Comparison of ENCODE assay signal across 14 cellular contexts in genomic region chr1:13584876-13585598, GRCh38. TPM values are rescaled to one million over a fixed set of nuclear protein-coding genes. Genes with fewer than 3 reads are reported as not detected.
DNase-seq lines count a peak whose midpoint lies in the region; ATAC-seq and TF ChIP-seq lines count a peak whose summit lies in the region.
"Had no signal": no experiment of that assay in that cellular context is flagged by ENCODE, and none has a peak within 500 bp of the region (broad histone marks: within the 10 kb centered on the region; RNA-seq: fewer than 3 reads in every experiment).

No MANE protein-coding gene starts in this region.

- no peak for ATAC-seq in activated CD8-positive, alpha-beta T cell treated with anti-CD3 and anti-CD28 coated beads for 36 hours

- peak overlapping the region; percentile 84 for H3K27ac ChIP-seq in HUES48 (ENCODE audit: low read depth, low read length)
- H3K27ac ChIP-seq in dorsolateral prefrontal cortex, result peak overlapping the region in 53 of 59 donors; percentile 6 to 87 (median 67)
- H3K27ac ChIP-seq in stomach smooth muscle (ENCODE audit: low read length), result no peak overlapping the region
- H3K27ac ChIP-seq: C4-2B, cardiac muscle cell had no signal

- POLR2A ChIA-PET in activated CD8-positive, alpha-beta T cell treated with anti-CD3 and anti-CD28 coated beads for 36 hours (lab: Charles Lee), result no interaction called here

- H3K27me3 ChIP-seq in HUES48 (ENCODE audit: control insufficient read depth, insufficient read depth, low read length) (peaks cover 8% of the 10 kb centered on the region; the same call in 1 of the 2 replicates), dorsolateral prefrontal cortex (peaks cover 0 to 41% (median 12%) of the 10 kb centered on the region in 45 donors), stomach smooth muscle (ENCODE audit: control insufficient read depth in 1 of 2, insufficient read depth in 2 of 2, low read length in 2 of 2) (peaks cover 0 to 3% of the 10 kb centered on the region in 2 donors)

- H3K27me3 Mint-ChIP-seq in activated CD8-positive, alpha-beta T cell treated with anti-CD3 and anti-CD28 coated beads for 36 hours, result peaks cover 52% of the 10 kb centered on the region

- no peak for TF ChIP-seq CTCF in dorsolateral prefrontal cortex (IDR thresholded peaks at IDR 0.05 in 54 of 56, conservative IDR thresholded peaks at IDR 0.05 in 2 of 56; ENCODE audit: low read depth in 1 of 56, partially characterized antibody in 56 of 56)
- TF ChIP-seq CTCF in activated CD8-positive, alpha-beta T cell treated with anti-CD3 and anti-CD28 coated beads for 36 hours (IDR thresholded peaks at IDR 0.05), result no peak

- no peak for DNase-seq in dorsolateral prefrontal cortex
- DNase-seq in medulla oblongata (ENCODE audit: extremely low spot score), result peak; percentile 71
- DNase-seq in NCI-H2196 treated with DMSO at 0.1 percent for 48 hours (lab: John Stamatoyannopoulos, UW; ENCODE audit: unreplicated experiment), result no peak
- no peak for DNase-seq in SKM-1 (lab: John Stamatoyannopoulos, UW; ENCODE audit: unreplicated experiment)
- no peak for DNase-seq in T-helper 2 cell
- no peak for DNase-seq in activated CD8-positive, alpha-beta T cell treated with anti-CD3 and anti-CD28 coated beads for 36 hours
- DNase-seq: activated CD4-positive, CD25-positive, alpha-beta regulatory T cell treated with anti-CD3 and anti-CD28 coated beads, Interleukin-2, amount 50 U/mL, for 72 hours; NCI-H1092 treated with DMSO at 0.1 percent for 48 hours had no signal

- H3K4me3 Mint-ChIP-seq in activated CD8-positive, alpha-beta T cell treated with anti-CD3 and anti-CD28 coated beads for 36 hours, result no peak overlapping the region
- H3K4me3 Mint-ChIP-seq: activated T-helper 1 cell treated with anti-CD3 and anti-CD28 coated beads, Interleukin-12 subunit alpha, Interleukin-12 subunit beta, Interleukin-2, Interleukin-4 antibody, amounts not matched to agents 30 ng/mL and 10 ng/mL and 1 ng/mL, durations not matched to agents 14 hours and 24 hours and 36 hours had no signal

- no peaks in the 10 kb centered on the region for H3K4me1 Mint-ChIP-seq in activated CD8-positive, alpha-beta T cell treated with anti-CD3 and anti-CD28 coated beads for 36 hours (ENCODE audit: low read depth)

- H3K36me3 ChIP-seq in HUES48 (ENCODE audit: control insufficient read depth, insufficient read depth, low read length), result peaks cover 12% of the 10 kb centered on the region
- H3K36me3 ChIP-seq in stomach smooth muscle (ENCODE audit: control insufficient read depth in 2 of 2, insufficient read depth in 2 of 2, low read length in 2 of 2), result no peaks in the 10 kb centered on the region
- H3K36me3 ChIP-seq: cardiac muscle cell had no signal

- H3K4me1 ChIP-seq in HUES48 (ENCODE audit: control insufficient read depth, insufficient read depth, low read length) (peaks cover 46% of the 10 kb centered on the region), stomach smooth muscle (ENCODE audit: control insufficient read depth, insufficient read depth, low read length) (peaks cover 16% of the 10 kb centered on the region)

- H3K9me3 ChIP-seq in HUES48 (ENCODE audit: control insufficient read depth, insufficient read depth, low read length) (no peaks in the 10 kb centered on the region), stomach smooth muscle (ENCODE audit: control insufficient read depth in 2 of 2, low read length in 2 of 2) (no peaks in the 10 kb centered on the region)

- H3K9ac ChIP-seq in HUES48 (ENCODE audit: low read depth, low read length), result peak overlapping the region; percentile 72
- H3K9ac ChIP-seq in stomach smooth muscle (ENCODE audit: low read length in 2 of 2), result peak overlapping the region in 1 of 2 donors; percentile 91

- H3K9me3 Mint-ChIP-seq in activated CD8-positive, alpha-beta T cell treated with anti-CD3 and anti-CD28 coated beads for 36 hours, result no peaks in the 10 kb centered on the region
- H3K9me3 Mint-ChIP-seq: activated T-helper 1 cell treated with anti-CD3 and anti-CD28 coated beads, Interleukin-12 subunit alpha, Interleukin-12 subunit beta, Interleukin-2, Interleukin-4 antibody, amounts not matched to agents 30 ng/mL and 10 ng/mL and 1 ng/mL, durations not matched to agents 14 hours and 24 hours and 36 hours had no signal

- H3K27ac Mint-ChIP-seq in activated CD8-positive, alpha-beta T cell treated with anti-CD3 and anti-CD28 coated beads for 36 hours, result no peak overlapping the region
- H3K27ac Mint-ChIP-seq: activated T-helper 1 cell treated with anti-CD3 and anti-CD28 coated beads, Interleukin-12 subunit alpha, Interleukin-12 subunit beta, Interleukin-2, Interleukin-4 antibody, amounts not matched to agents 30 ng/mL and 10 ng/mL and 1 ng/mL, durations not matched to agents 14 hours and 24 hours and 36 hours had no signal

- peak overlapping the region; percentile 94 for H3K4me3 ChIP-seq in HUES48 (ENCODE audit: low read depth, low read length)
- H3K4me3 ChIP-seq in dorsolateral prefrontal cortex, result peak overlapping the region in 46 of 59 donors; percentile 0 to 74 (median 58)
- peak overlapping the region; percentile 84 to 85 for H3K4me3 ChIP-seq in stomach smooth muscle (ENCODE audit: low read length in 2 of 2)

- CTCF ChIA-PET in activated CD8-positive, alpha-beta T cell treated with anti-CD3 and anti-CD28 coated beads for 36 hours (lab: Charles Lee), result no interaction called here

- H3K36me3 Mint-ChIP-seq in activated CD8-positive, alpha-beta T cell treated with anti-CD3 and anti-CD28 coated beads for 36 hours (ENCODE audit: low read depth), result no peaks in the 10 kb centered on the region

- intact Hi-C loops in dorsolateral prefrontal cortex (cut with DNase I), result no loop called here
- intact Hi-C loops in activated CD8-positive, alpha-beta T cell treated with anti-CD3 and anti-CD28 coated beads for 36 hours (cut with micrococcal nuclease), result no loop called here

RNA-seq across cellular contexts. Expression of gene PDPN, which starts 1.4 kb away (rescaled TPM):
- total RNA-seq in dorsolateral prefrontal cortex, result 10 to 100 TPM in 47 of 120 experiments, 1 to 10 TPM in 73; 3.9 to 37.7 (median 9.2) TPM
- total RNA-seq in activated CD8-positive, alpha-beta T cell treated with anti-CD3 and anti-CD28 coated beads for 36 hours, result not detected
- total RNA-seq: activated T-helper 1 cell treated with anti-CD3 and anti-CD28 coated beads, Interleukin-12 subunit alpha, Interleukin-12 subunit beta, Interleukin-2, Interleukin-4 antibody, amounts not matched to agents 30 ng/mL and 10 ng/mL and 1 ng/mL, durations not matched to agents 14 hours and 24 hours and 36 hours; SK-MEL-5 had no signal

Comparison
In these comparisons a context has a peak if more than half of its experiments do, and no peak if none do; other contexts are left out.
1. RNA of gene PDPN, which starts 1.4 kb away (total RNA-seq): 3.9 to 37.7 TPM in dorsolateral prefrontal cortex; not detected in activated CD8-positive, alpha-beta T cell treated with anti-CD3 and anti-CD28 coated beads for 36 hours; every median in the first group is over 4 times any median in the second.
2. Peak in every context shown above with its lines, with median percentiles within 50 percentile points of each other: H3K4me3 ChIP-seq.